ENCODE assay signal across 9 cellular contexts in genomic region chr1:225813250-225813964, GRCh38. TPM values are rescaled to one million over a fixed set of nuclear protein-coding genes. Genes with fewer than 3 reads are reported as not detected.
A peak's percentile ranks its signal among the peaks of the same experiment; 100 is the strongest.
DNase-seq lines count a peak whose midpoint lies in the region; ATAC-seq and TF ChIP-seq lines count a peak whose summit lies in the region.
"Had no signal": no experiment of that assay in that cellular context is flagged by ENCODE, and none has a peak within 500 bp of the region (broad histone marks: within the 10 kb centered on the region; RNA-seq: fewer than 3 reads in every experiment).

No MANE protein-coding gene starts in this region.

- H3K27me3 Mint-ChIP-seq in endothelial cell (ENCODE audit: unreplicated experiment) (peaks cover 6% of the 10 kb centered on the region), neural progenitor cell (ENCODE audit: insufficient read depth, low read depth) (peaks cover 12% of the 10 kb centered on the region)

- H3F3A ChIP-seq in neural progenitor cell (ENCODE audit: low read depth): peaks cover 23% of the 10 kb centered on the region

- peaks cover 33% of the 10 kb centered on the region for H3K27me3 ChIP-seq in neural progenitor cell

- H3K36me3 Mint-ChIP-seq in endothelial cell (ENCODE audit: low read depth, unreplicated experiment): no peaks in the 10 kb centered on the region
- H3K36me3 Mint-ChIP-seq in neural progenitor cell: no peaks in the 10 kb centered on the region
- H3K36me3 Mint-ChIP-seq: activated naive CD8-positive, alpha-beta T cell treated with anti-CD3 and anti-CD28 coated beads, Interleukin-2, amount 10 ng/mL, durations not matched to agents 7 days and 5 days had no signal

- TF ChIP-seq CTCF in endothelial cell (IDR thresholded peaks at IDR 0.05; ENCODE audit: unreplicated experiment) (no peak), neural progenitor cell (IDR thresholded peaks at IDR 0.05) (no peak)

- H3K4me1 ChIP-seq in neural progenitor cell: peaks cover 47% of the 10 kb centered on the region

- no peak overlapping the region for H2AFZ ChIP-seq in neural progenitor cell (replicated peaks)

- no peak for ATAC-seq in GM18502 (IDR thresholded peaks at IDR 0.05; ENCODE audit: poor library complexity, unreplicated experiment)

- no peak overlapping the region for H3K27ac ChIP-seq in neural progenitor cell

- no peaks in the 10 kb centered on the region for H3K9me3 ChIP-seq in neural progenitor cell (ENCODE audit: low read depth)

- H3K4me1 Mint-ChIP-seq in endothelial cell (ENCODE audit: unreplicated experiment) (peaks cover 37% of the 10 kb centered on the region), neural progenitor cell (peaks cover 43% of the 10 kb centered on the region)

- DNase-seq in EH (ENCODE audit: low read depth): peak; percentile 17
- DNase-seq in NCI-H510A (lab: John Stamatoyannopoulos, UW): peak; percentile 75
- DNase-seq in endothelial cell (ENCODE audit: low spot score): no peak
- DNase-seq in neural progenitor cell (ENCODE audit: low spot score): peak; percentile 37
- DNase-seq in activated CD4-positive, alpha-beta T cell treated with anti-CD3 and anti-CD28 coated beads, Interleukin-2, amount 50 U/mL, for 4 hours: no peak
- DNase-seq in stimulated activated CD4-positive, alpha-beta T cell treated with anti-CD3 and anti-CD28 coated beads, Interleukin-4, amount 100 ng/mL, for 1 hour: no peak
- DNase-seq in D341Med (ENCODE audit: low spot score): no peak
- DNase-seq: activated naive CD8-positive, alpha-beta T cell treated with anti-CD3 and anti-CD28 coated beads, Interleukin-2, amount 10 ng/mL, durations not matched to agents 7 days and 5 days had no signal

- H3K36me3 ChIP-seq in neural progenitor cell: no peaks in the 10 kb centered on the region

- H3K79me2 ChIP-seq in neural progenitor cell (ENCODE audit: low read depth): no peaks in the 10 kb centered on the region

- H3K9ac ChIP-seq in neural progenitor cell: no peak overlapping the region

- peaks cover 35% of the 10 kb centered on the region for H4K20me1 ChIP-seq in neural progenitor cell (ENCODE audit: low read depth)

- H3K9me3 Mint-ChIP-seq in endothelial cell (ENCODE audit: unreplicated experiment): no peaks in the 10 kb centered on the region
- no peaks in the 10 kb centered on the region for H3K9me3 Mint-ChIP-seq in neural progenitor cell
- H3K9me3 Mint-ChIP-seq: activated naive CD8-positive, alpha-beta T cell treated with anti-CD3 and anti-CD28 coated beads, Interleukin-2, amount 10 ng/mL, durations not matched to agents 7 days and 5 days had no signal

- no peak overlapping the region for H3K4me2 ChIP-seq in neural progenitor cell

- no peak overlapping the region for H3K4me3 ChIP-seq in neural progenitor cell

- H3K27ac Mint-ChIP-seq in endothelial cell (ENCODE audit: unreplicated experiment): no peak overlapping the region
- H3K27ac Mint-ChIP-seq in neural progenitor cell: no peak overlapping the region
- H3K27ac Mint-ChIP-seq: activated naive CD8-positive, alpha-beta T cell treated with anti-CD3 and anti-CD28 coated beads, Interleukin-2, amount 10 ng/mL, durations not matched to agents 7 days and 5 days had no signal

- H3K4me3 Mint-ChIP-seq in endothelial cell (ENCODE audit: unreplicated experiment) (peak overlapping the region; percentile 39), neural progenitor cell (no peak overlapping the region)
- H3K4me3 Mint-ChIP-seq: activated naive CD8-positive, alpha-beta T cell treated with anti-CD3 and anti-CD28 coated beads, Interleukin-2, amount 10 ng/mL, durations not matched to agents 7 days and 5 days had no signal

RNA-seq across cellular contexts. Expression of gene EPHX1, which starts 3.5 kb away (rescaled TPM):
- total RNA-seq in endothelial cell (ENCODE audit: unreplicated experiment) (45.0 TPM), neural progenitor cell (ENCODE audit: low replicate concordance) (4.3 and 5.7 TPM in 2 replicates)

RNA-seq across cellular contexts. Expression of gene SRP9, which starts 35.8 kb away (rescaled TPM):
- total RNA-seq in endothelial cell (ENCODE audit: unreplicated experiment): 252 TPM
- total RNA-seq in neural progenitor cell (ENCODE audit: low replicate concordance): 751 and 1,104 TPM in 2 replicates

Comparison
In these comparisons a context has a peak if more than half of its experiments do, and no peak if none do; other contexts are left out.
1. DNase-seq: peak in EH (single experiment), NCI-H510A (single experiment) and neural progenitor cell (single experiment); none in endothelial cell (single experiment), activated CD4-positive, alpha-beta T cell treated with anti-CD3 and anti-CD28 coated beads, Interleukin-2, amount 50 U/mL, for 4 hours (0 of 2), stimulated activated CD4-positive, alpha-beta T cell treated with anti-CD3 and anti-CD28 coated beads, Interleukin-4, amount 100 ng/mL, for 1 hour (single experiment) and D341Med (single experiment).